19 cellular contexts compared by ENCODE assay signal in genomic region chr20:36908603-36909002, GRCh38. TPM values are rescaled to one million over a fixed set of nuclear protein-coding genes. Genes with fewer than 3 reads are reported as not detected.
"Had no signal": no experiment of that assay in that cellular context is flagged by ENCODE, and none has a peak within 500 bp of the region (broad histone marks: within the 10 kb centered on the region; RNA-seq: fewer than 3 reads in every experiment).

No MANE protein-coding gene starts in this region.

- ATAC-seq: activated CD4-positive, CD25-positive, alpha-beta regulatory T cell treated with anti-CD3 and anti-CD28 coated beads, Interleukin-2, amount 50 U/mL, for 24 hours; activated CD8-positive, alpha-beta memory T cell treated with anti-CD3 and anti-CD28 coated beads, Interleukin-2, amount 10 ng/mL, durations not matched to agents 7 days and 5 days; right lobe of liver had no signal

- DNase-seq: activated CD4-positive, alpha-beta T cell treated with anti-CD3 and anti-CD28 coated beads, Interleukin-2, amount 50 U/mL, for 4 hours; activated CD8-positive, alpha-beta memory T cell treated with anti-CD3 and anti-CD28 coated beads, Interleukin-2, amount 10 ng/mL, durations not matched to agents 7 days and 5 days; activated gamma-delta T cell; activated naive CD8-positive, alpha-beta T cell treated with anti-CD3 and anti-CD28 coated beads for 36 hours; activated T-cell treated with anti-CD3 and anti-CD28 coated beads, Interleukin-2, amount 50 U/mL, for 48 hours; anterior cingulate cortex; cerebellar nuclear complex; dorsolateral prefrontal cortex; islet precursor cell; left ventricle myocardium inferior; mesenchymal stem cell; nephron progenitor cell; stimulated activated naive CD4-positive, alpha-beta T cell treated with Interleukin-2 at 50 U/mL for 16 hours; T-helper 2 cell had no signal

- H3K27ac ChIP-seq: dorsolateral prefrontal cortex, esophagus muscularis mucosa, left ventricle myocardium inferior, prostate gland, right lobe of liver, suprapubic skin had no signal

- H3K4me1 ChIP-seq: esophagus muscularis mucosa, left ventricle myocardium inferior, prostate gland, right lobe of liver, suprapubic skin had no signal

- H3K4me3 ChIP-seq: dorsolateral prefrontal cortex, esophagus muscularis mucosa, left ventricle myocardium inferior, prostate gland, right lobe of liver, suprapubic skin had no signal

- H3K9me3 ChIP-seq: esophagus muscularis mucosa, left ventricle myocardium inferior, prostate gland, right lobe of liver, suprapubic skin had no signal

- H3K27me3 ChIP-seq: dorsolateral prefrontal cortex, esophagus muscularis mucosa, right lobe of liver, suprapubic skin had no signal

- H3K36me3 ChIP-seq: prostate gland had no signal

RNA-seq across cellular contexts. Expression of gene TLDC2, which starts 32.7 kb away (rescaled TPM):
- total RNA-seq: activated CD8-positive, alpha-beta memory T cell treated with anti-CD3 and anti-CD28 coated beads, Interleukin-2, amount 10 ng/mL, durations not matched to agents 7 days and 5 days; activated naive CD8-positive, alpha-beta T cell treated with anti-CD3 and anti-CD28 coated beads for 36 hours; left ventricle myocardium inferior; suprapubic skin had no signal
